In the genomic region with DNA sequence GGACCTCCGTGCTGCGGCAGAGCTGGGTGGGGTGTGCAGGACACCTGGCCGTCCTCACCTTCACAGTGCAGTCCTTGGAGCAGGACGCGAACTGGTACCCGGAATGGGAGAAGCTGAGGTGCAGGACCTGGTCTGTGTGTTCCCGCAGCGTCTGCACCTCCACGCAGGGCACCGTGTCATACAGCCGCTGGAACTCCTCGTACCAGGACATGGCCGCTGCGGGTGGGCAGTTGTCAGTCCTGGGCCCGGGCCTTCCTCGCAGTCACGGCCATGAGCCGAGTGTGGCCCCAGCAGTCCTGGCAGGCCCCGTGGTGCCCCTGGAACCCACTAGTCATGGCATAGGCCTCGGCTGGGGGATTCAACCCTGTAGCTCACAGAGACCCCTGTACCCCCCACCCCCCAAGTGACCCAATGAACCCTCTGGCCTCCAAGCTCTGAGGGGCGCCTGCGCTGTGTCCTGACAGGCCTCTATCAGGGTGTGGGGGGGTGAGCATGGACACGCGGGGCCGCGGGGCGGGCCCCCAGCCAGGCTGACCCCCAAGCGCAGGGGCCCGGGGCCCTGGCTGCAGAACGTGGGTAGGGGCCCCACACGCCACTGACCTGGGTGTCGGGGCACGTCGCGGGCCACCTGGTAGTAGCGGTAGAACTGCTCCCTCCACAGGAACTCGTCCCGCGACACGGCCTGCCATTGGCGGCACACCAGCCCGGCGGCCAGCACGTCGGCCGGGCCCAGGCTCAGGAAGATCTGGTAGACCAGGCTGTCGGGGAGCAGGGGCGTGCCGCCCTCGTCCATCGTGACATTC, we compare ENCODE assay signal across 8 cellular contexts. TPM values are rescaled to one million over a fixed set of nuclear protein-coding genes. Genes with fewer than 3 reads are reported as not detected.
DNase-seq lines count a peak whose midpoint lies in the region; ATAC-seq and TF ChIP-seq lines count a peak whose summit lies in the region.

No MANE protein-coding gene starts in this region.

- DNase-seq in AML-193 (lab: John Stamatoyannopoulos, UW) (peak; percentile 7 to 9), WERI-Rb-1 (no peak), NCI-H446 (lab: John Stamatoyannopoulos, UW) (no peak)

- H3K4me1 ChIP-seq in esophagus (ENCODE audit: control insufficient read depth in 2 of 2, insufficient read depth in 2 of 2, low read length in 1 of 2), result peaks cover 8 to 15% of the 10 kb centered on the region in 2 donors
- H3K4me1 ChIP-seq in neuron (ENCODE audit: insufficient read depth, low read length), result peaks cover 5% of the 10 kb centered on the region

- ATAC-seq in GM18868 (IDR thresholded peaks at IDR 0.05; ENCODE audit: unreplicated experiment) (peak; percentile 11), HG03280 (IDR thresholded peaks at IDR 0.05; ENCODE audit: unreplicated experiment) (peak; percentile 3), HG03457 (IDR thresholded peaks at IDR 0.05; ENCODE audit: unreplicated experiment) (no peak)

- H3K27ac ChIP-seq in WERI-Rb-1 (peak overlapping the region; percentile 67), esophagus (ENCODE audit: low read depth in 2 of 2, low read length in 1 of 2) (peak overlapping the region; percentile 84 to 89)

- 17 to 19% methylated on average over 51 of the region's 51 CpGs for WGBS in esophagus, 2 donors

- H3K4me3 ChIP-seq in WERI-Rb-1 (ENCODE audit: low read depth, low read length) (peak overlapping the region; percentile 67), esophagus (ENCODE audit: low read depth in 1 of 2, low read length in 2 of 2) (peak overlapping the region; percentile 81 to 94), neuron (ENCODE audit: low read length) (peak overlapping the region; percentile 87)

- H2AFZ ChIP-seq in neuron (ENCODE audit: low read depth, low read length), result peak overlapping the region; percentile 4

- no peaks in the 10 kb centered on the region for H3K9me3 ChIP-seq in WERI-Rb-1 (ENCODE audit: severe bottlenecking)
- no peaks in the 10 kb centered on the region for H3K9me3 ChIP-seq in esophagus (ENCODE audit: control insufficient read depth in 2 of 2, insufficient read depth in 1 of 2, low read depth in 1 of 2, low read length in 1 of 2)
- H3K9me3 ChIP-seq in neuron (ENCODE audit: low read length), result no peaks in the 10 kb centered on the region

- H3K27me3 ChIP-seq in WERI-Rb-1 (ENCODE audit: insufficient read depth, low read depth, severe bottlenecking), result no peaks in the 10 kb centered on the region
- H3K27me3 ChIP-seq in esophagus (ENCODE audit: control insufficient read depth in 1 of 2, insufficient read depth in 2 of 2, low read length in 2 of 2), result no peaks in the 10 kb centered on the region
- H3K27me3 ChIP-seq in neuron (ENCODE audit: insufficient read depth, low read length), result no peaks in the 10 kb centered on the region

- no peak for TF ChIP-seq CTCF in WERI-Rb-1 (IDR thresholded peaks at IDR 0.05; ENCODE audit: low read depth, low read length)

- H3K36me3 ChIP-seq in WERI-Rb-1, result peaks cover 34% of the 10 kb centered on the region
- H3K36me3 ChIP-seq in esophagus (ENCODE audit: control insufficient read depth in 2 of 2, insufficient read depth in 2 of 2, low read length in 1 of 2), result peaks cover 13 to 42% of the 10 kb centered on the region in 2 donors
- H3K36me3 ChIP-seq in neuron (ENCODE audit: insufficient read depth, low read length), result peaks cover 38% of the 10 kb centered on the region

RNA-seq across cellular contexts. Expression of a gene that starts 1.0 kb away (rescaled TPM):
- 10 to 100 TPM; 91.4 to 97.3 TPM for polyA plus RNA-seq in esophagus

RNA-seq across cellular contexts. Expression of a gene that starts 1.6 kb away (rescaled TPM):
- polyA plus RNA-seq in esophagus, result 1 to 10 TPM; 1.2 to 1.8 TPM

RNA-seq across cellular contexts. Expression of a gene that starts 8.6 kb away (rescaled TPM):
- under 1 TPM; 0.24 to 0.77 TPM for polyA plus RNA-seq in esophagus

RNA-seq across cellular contexts. Expression of a gene that starts 33.8 kb away (rescaled TPM):
- 10 to 100 TPM; 18.4 to 42.3 TPM for polyA plus RNA-seq in esophagus

RNA-seq across cellular contexts. Expression of a gene that starts 39.3 kb away (rescaled TPM):
- polyA plus RNA-seq in esophagus, result under 1 TPM; 0.20 to 0.55 TPM

Comparison
In these comparisons a context has a peak if more than half of its experiments do, and no peak if none do; other contexts are left out.
1. DNase-seq: peak in AML-193 (2 of 2); none in WERI-Rb-1 (single experiment) and NCI-H446 (0 of 2).
2. Peak in every context shown above with its lines, with median percentiles within 50 percentile points of each other: H3K4me3 ChIP-seq.